28 cellular contexts compared by ENCODE assay signal in genomic region chr1:95255826-95256225, GRCh38.
"Had no signal": no experiment of that assay in that cellular context is flagged by ENCODE, and none has a peak within 500 bp of the region (broad histone marks: within the 10 kb centered on the region; RNA-seq: fewer than 3 reads in every experiment).

No MANE protein-coding gene starts in this region.

- H3K27me3 Mint-ChIP-seq: dendritic cell treated with granulocyte-macrophage colony-stimulating factor and Interleukin-4, amounts not matched to agents 40 ng/mL and 50 ng/mL, for 4 days; effector memory CD8-positive, alpha-beta T cell had no signal

- FAIRE-seq: colon, endometrium, endothelial cell of umbilical vein, frontal cortex had no signal

- H3K27me3 ChIP-seq: colonic mucosa, dorsolateral prefrontal cortex, esophagus muscularis mucosa, esophagus squamous epithelium, foreskin keratinocyte, gastrocnemius medialis, gastroesophageal sphincter, heart left ventricle, heart right ventricle had no signal

- H3K9me3 Mint-ChIP-seq: dendritic cell treated with granulocyte-macrophage colony-stimulating factor and Interleukin-4, amounts not matched to agents 40 ng/mL and 50 ng/mL, for 4 days; effector memory CD8-positive, alpha-beta T cell had no signal

- H3K9me3 ChIP-seq: colonic mucosa, esophagus muscularis mucosa, esophagus squamous epithelium, gastrocnemius medialis, gastroesophageal sphincter had no signal

- H3K4me3 Mint-ChIP-seq: dendritic cell treated with granulocyte-macrophage colony-stimulating factor and Interleukin-4, amounts not matched to agents 40 ng/mL and 50 ng/mL, for 4 days; effector memory CD8-positive, alpha-beta T cell had no signal

- H3K4me3 ChIP-seq: colonic mucosa, coronary artery, dorsolateral prefrontal cortex, esophagus muscularis mucosa, esophagus squamous epithelium, gastrocnemius medialis, gastroesophageal sphincter, heart left ventricle, heart right ventricle had no signal

- H3K27ac Mint-ChIP-seq: dendritic cell treated with granulocyte-macrophage colony-stimulating factor and Interleukin-4, amounts not matched to agents 40 ng/mL and 50 ng/mL, for 4 days; effector memory CD8-positive, alpha-beta T cell had no signal

- H3K4me1 ChIP-seq: colonic mucosa, esophagus muscularis mucosa, esophagus squamous epithelium, foreskin keratinocyte had no signal

- H3K36me3 ChIP-seq: colonic mucosa had no signal

- H3K27ac ChIP-seq: colonic mucosa, coronary artery, dorsolateral prefrontal cortex, epithelial cell of prostate, esophagus muscularis mucosa, esophagus squamous epithelium, foreskin keratinocyte, gastrocnemius medialis, gastroesophageal sphincter, heart left ventricle, heart right ventricle had no signal

- DNase-seq: colonic mucosa; cortex of kidney; dermis blood vessel endothelial cell; dorsolateral prefrontal cortex; effector CD4-positive, alpha-beta T cell; effector CD8-positive, alpha-beta T cell; effector memory CD4-positive, alpha-beta T cell; effector memory CD8-positive, alpha-beta T cell; erythroblast; esophagus squamous epithelium; foreskin fibroblast; foreskin keratinocyte; foreskin melanocyte; gastrocnemius medialis; glutamatergic neuron; head of caudate nucleus; heart left ventricle; heart right ventricle had no signal

- ATAC-seq: effector memory CD8-positive, alpha-beta T cell; esophagus mucosa; foreskin keratinocyte; gastrocnemius medialis; gastroesophageal sphincter; heart left ventricle; heart right ventricle had no signal
